Comparison of ENCODE assay signal across 8 cellular contexts in genomic region chr18:45384137-45384998, GRCh38.
DNase-seq lines count a peak whose midpoint lies in the region; ATAC-seq and TF ChIP-seq lines count a peak whose summit lies in the region.

No MANE protein-coding gene starts in this region.

- H3K79me2 ChIP-seq in Loucy (ENCODE audit: insufficient read depth, low read length) (no peaks in the 10 kb centered on the region), hepatocyte (no peaks in the 10 kb centered on the region), smooth muscle cell (ENCODE audit: low read depth) (no peaks in the 10 kb centered on the region)

- no peak overlapping the region for H3K27ac ChIP-seq in RWPE2 (ENCODE audit: poor library complexity, severe bottlenecking)
- peak overlapping the region; percentile 23 for H3K27ac ChIP-seq in hepatocyte
- no peak overlapping the region for H3K27ac ChIP-seq in smooth muscle cell (ENCODE audit: low read depth)

- H3K9me2 ChIP-seq in Loucy (replicated peaks; ENCODE audit: low read depth, low read length): no peaks in the 10 kb centered on the region
- no peaks in the 10 kb centered on the region for H3K9me2 ChIP-seq in hepatocyte (replicated peaks; ENCODE audit: insufficient read depth)

- ATAC-seq in GM19023 (IDR thresholded peaks at IDR 0.05; ENCODE audit: unreplicated experiment) (peak; percentile 53), RWPE2 (ENCODE audit: low read depth) (peak; percentile 84), HG03159 (IDR thresholded peaks at IDR 0.05; ENCODE audit: unreplicated experiment) (no peak)

- H3K36me3 ChIP-seq in BJ (ENCODE audit: control insufficient read depth, insufficient read depth, low read length) (no peaks in the 10 kb centered on the region), Loucy (ENCODE audit: insufficient read depth, low read length) (no peaks in the 10 kb centered on the region), RWPE2 (ENCODE audit: low read depth) (no peaks in the 10 kb centered on the region), hepatocyte (replicated peaks; ENCODE audit: insufficient read depth, low read depth) (no peaks in the 10 kb centered on the region), smooth muscle cell (ENCODE audit: low read depth) (no peaks in the 10 kb centered on the region)

- POLR2A ChIA-PET in BJ (lab: Charles Lee): interaction anchor here (0.5 kb wide), 1 partner anchor 268 kb away, joined by 3 read pairs; no protein-coding TSS in a partner anchor

- H3K27me3 ChIP-seq in BJ (ENCODE audit: control insufficient read depth, insufficient read depth, low read length): no peaks in the 10 kb centered on the region; the same call in 1 of the 2 replicates
- H3K27me3 ChIP-seq in Loucy (ENCODE audit: insufficient read depth, low read length, poor library complexity, severe bottlenecking): no peaks in the 10 kb centered on the region
- H3K27me3 ChIP-seq in RWPE2 (ENCODE audit: insufficient read depth, poor library complexity, severe bottlenecking): no peaks in the 10 kb centered on the region
- no peaks in the 10 kb centered on the region for H3K27me3 ChIP-seq in hepatocyte
- peaks cover 3% of the 10 kb centered on the region for H3K27me3 ChIP-seq in smooth muscle cell (ENCODE audit: low read depth)

- CTCF ChIA-PET in BJ (lab: Yijun Ruan, JAX): interaction anchor here (0.6 to 5.3 kb wide), 38 partner anchors 9 to 1765 kb away, joined by 3 to 34 read pairs (median 4); no protein-coding TSS in a partner anchor

- H3K4me1 ChIP-seq in Loucy (ENCODE audit: insufficient read depth, low read length, poor library complexity, severe bottlenecking): peaks cover 14% of the 10 kb centered on the region
- no peaks in the 10 kb centered on the region for H3K4me1 ChIP-seq in RWPE2 (ENCODE audit: insufficient read depth, poor library complexity, severe bottlenecking)
- peaks cover 8% of the 10 kb centered on the region for H3K4me1 ChIP-seq in hepatocyte (ENCODE audit: insufficient read depth)
- H3K4me1 ChIP-seq in smooth muscle cell (ENCODE audit: low read depth): no peaks in the 10 kb centered on the region

- H3K4me3 ChIP-seq in BJ (ENCODE audit: low read depth, low read length) (no peak overlapping the region), Loucy (ENCODE audit: low read length, poor library complexity, severe bottlenecking) (no peak overlapping the region), RWPE2 (ENCODE audit: severe bottlenecking) (no peak overlapping the region), hepatocyte (no peak overlapping the region), smooth muscle cell (no peak overlapping the region)

- H2AFZ ChIP-seq in Loucy (ENCODE audit: low read length) (no peak overlapping the region), hepatocyte (no peak overlapping the region), smooth muscle cell (ENCODE audit: low read depth) (no peak overlapping the region)

- H3K9ac ChIP-seq in Loucy (ENCODE audit: low read depth, low read length, poor library complexity, severe bottlenecking) (no peak overlapping the region), smooth muscle cell (ENCODE audit: low read depth) (no peak overlapping the region)

- H4K20me1 ChIP-seq in Loucy (ENCODE audit: insufficient read depth, low read length, poor library complexity, severe bottlenecking) (no peaks in the 10 kb centered on the region), hepatocyte (ENCODE audit: insufficient read depth, poor library complexity, severe bottlenecking) (no peaks in the 10 kb centered on the region), smooth muscle cell (ENCODE audit: low read depth) (no peaks in the 10 kb centered on the region)

- DNase-seq in BJ (ENCODE audit: low read depth) (no peak), RWPE2 (ENCODE audit: low spot score) (no peak), amygdala (lab: John Stamatoyannopoulos, UW) (peak in 39 of 56 donors; percentile 2 to 67 (median 16)), hepatocyte (ENCODE audit: low spot score) (peak; percentile 82), smooth muscle cell (lab: John Stamatoyannopoulos, UW; ENCODE audit: unreplicated experiment) (peak; percentile 4)

- H3K9me3 ChIP-seq in Loucy (ENCODE audit: insufficient read depth, low read depth, low read length) (no peaks in the 10 kb centered on the region), RWPE2 (ENCODE audit: severe bottlenecking) (no peaks in the 10 kb centered on the region), hepatocyte (ENCODE audit: low read depth) (no peaks in the 10 kb centered on the region), smooth muscle cell (replicated peaks; ENCODE audit: low read depth) (no peaks in the 10 kb centered on the region)

- TF ChIP-seq CTCF in BJ (IDR thresholded peaks at IDR 0.05; ENCODE audit: insufficient read depth, low read depth, low read length) (peak; percentile 71), Loucy (conservative IDR thresholded peaks at IDR 0.05; ENCODE audit: low read length) (peak; percentile 95), RWPE2 (IDR thresholded peaks at IDR 0.05; ENCODE audit: poor library complexity, severe bottlenecking) (peak; percentile 87), hepatocyte (IDR thresholded peaks at IDR 0.05; ENCODE audit: poor library complexity) (peak; percentile 76), smooth muscle cell (IDR thresholded peaks at IDR 0.05; ENCODE audit: borderline replicate concordance, insufficient read depth, poor library complexity, severe bottlenecking) (peak; percentile 90)

- H3K4me2 ChIP-seq in Loucy (ENCODE audit: low read depth, low read length, poor library complexity, severe bottlenecking) (no peak overlapping the region), hepatocyte (peak overlapping the region; percentile 41), smooth muscle cell (no peak overlapping the region)

- H3F3A ChIP-seq in Loucy (ENCODE audit: low read depth) (no peaks in the 10 kb centered on the region), smooth muscle cell (ENCODE audit: low read depth) (no peaks in the 10 kb centered on the region)

- WGBS in hepatocyte (ENCODE audit: low lambda C conversion rate, missing lambda C conversion rate): 31% methylated on average over 5 of the region's 5 CpGs
- 45% methylated on average over 5 of the region's 5 CpGs for WGBS in smooth muscle cell (ENCODE audit: low lambda C conversion rate)

Comparison
In these comparisons a context has a peak if more than half of its experiments do, and no peak if none do; other contexts are left out.
1. DNase-seq: peak in amygdala (39 of 56), hepatocyte (single experiment) and smooth muscle cell (single experiment); none in BJ (single experiment) and RWPE2 (single experiment).
2. Peak in every context shown above with its lines, with median percentiles within 50 percentile points of each other: CTCF ChIP-seq.